In genomic region chr19:50207730-50208129, GRCh38 we compare ENCODE assay signal across 29 cellular contexts. TPM values are rescaled to one million over a fixed set of nuclear protein-coding genes. Genes with fewer than 3 reads are reported as not detected.
"Had no signal": no experiment of that assay in that cellular context is flagged by ENCODE, and none has a peak within 500 bp of the region (broad histone marks: within the 10 kb centered on the region; RNA-seq: fewer than 3 reads in every experiment).

No MANE protein-coding gene starts in this region.

- H3K36me3 Mint-ChIP-seq: naive thymus-derived CD8-positive, alpha-beta T cell; stimulated activated naive B cell treated with anti-CD40 and anti-IgM and Interleukin-4, amounts not matched to agents 10 μg/mL and 1 μg/mL and 100 μg/mL, for 72 hours had no signal

- H3K27ac Mint-ChIP-seq: naive thymus-derived CD8-positive, alpha-beta T cell; stimulated activated naive B cell treated with anti-CD40 and anti-IgM and Interleukin-4, amounts not matched to agents 10 μg/mL and 1 μg/mL and 100 μg/mL, for 72 hours; stimulated activated naive CD8-positive, alpha-beta T cell treated with anti-CD3 and anti-CD28 coated beads, Interleukin-15, amount 100 ng/mL, for 72 hours had no signal

- ATAC-seq: left colon; left ventricle myocardium superior; naive thymus-derived CD8-positive, alpha-beta T cell; pancreas; sciatic nerve; stimulated activated naive B cell treated with anti-CD40 and anti-IgM and Interleukin-4, amounts not matched to agents 10 μg/mL and 1 μg/mL and 100 μg/mL, for 72 hours; stimulated activated naive CD8-positive, alpha-beta T cell treated with anti-CD3 and anti-CD28 coated beads, Interleukin-15, amount 100 ng/mL, for 72 hours had no signal

- DNase-seq: effector CD8-positive, alpha-beta T cell; foreskin melanocyte; head of caudate nucleus; left ventricle myocardium superior; mesenchymal stem cell; naive thymus-derived CD8-positive, alpha-beta T cell; nucleus accumbens; pancreas; stimulated activated CD4-positive, alpha-beta T cell treated with anti-CD3 and anti-CD28 coated beads, Interleukin-2, amount 100 ng/mL, for 24 hours; stimulated activated CD4-positive, alpha-beta T cell treated with anti-CD3 and anti-CD28 coated beads, Interleukin-4, amount 100 ng/mL, for 4 hours; stimulated activated naive B cell treated with anti-CD40 and anti-IgM and Interleukin-4, amounts not matched to agents 10 μg/mL and 1 μg/mL and 100 μg/mL, for 72 hours; stimulated activated naive CD8-positive, alpha-beta T cell treated with anti-CD3 and anti-CD28 coated beads, Interleukin-15, amount 100 ng/mL, for 72 hours; testis; trophoblast cell had no signal

- H3K9me3 ChIP-seq: pancreas, prostate gland, testis had no signal

- H3K4me1 Mint-ChIP-seq: stimulated activated naive CD8-positive, alpha-beta T cell treated with anti-CD3 and anti-CD28 coated beads, Interleukin-15, amount 100 ng/mL, for 72 hours had no signal

- H3K27ac ChIP-seq: coronary artery, pancreas, prostate gland, testis had no signal

- H3K4me1 ChIP-seq: prostate gland, testis had no signal

- H3K36me3 ChIP-seq: prostate gland had no signal

- FAIRE-seq: pancreas, urothelium cell line had no signal

- H3K4me3 ChIP-seq: coronary artery, hepatocyte, lung, pancreas, prostate gland, testis had no signal

- H3K27me3 ChIP-seq: hepatocyte, pancreas, testis had no signal

- H3K4me3 Mint-ChIP-seq: naive thymus-derived CD8-positive, alpha-beta T cell; stimulated activated naive B cell treated with anti-CD40 and anti-IgM and Interleukin-4, amounts not matched to agents 10 μg/mL and 1 μg/mL and 100 μg/mL, for 72 hours; stimulated activated naive CD8-positive, alpha-beta T cell treated with anti-CD3 and anti-CD28 coated beads, Interleukin-15, amount 100 ng/mL, for 72 hours had no signal

RNA-seq across cellular contexts. Expression of gene MYH14, which starts 4.3 kb away (rescaled TPM):
- total RNA-seq: naive thymus-derived CD8-positive, alpha-beta T cell had no signal
- polyA plus RNA-seq: naive thymus-derived CD8-positive, alpha-beta T cell; neural cell had no signal

RNA-seq across cellular contexts. Expression of gene IZUMO2, which starts 44.6 kb away (rescaled TPM):
- total RNA-seq: cerebellum; dermis microvascular lymphatic vessel endothelial cell; hepatocyte; kidney epithelial cell; left colon; left ventricle myocardium superior; naive thymus-derived CD8-positive, alpha-beta T cell; pancreas; renal cortical epithelial cell; sciatic nerve; skeletal muscle tissue; subcutaneous adipose tissue had no signal
- polyA plus RNA-seq: esophagus; hepatocyte; naive thymus-derived CD8-positive, alpha-beta T cell; neural cell; pancreas had no signal
